20 cellular contexts compared by ENCODE assay signal in genomic region chrX:103418811-103419210, GRCh38. TPM values are rescaled to one million over a fixed set of nuclear protein-coding genes. Genes with fewer than 3 reads are reported as not detected.
A peak's percentile ranks its signal among the peaks of the same experiment; 100 is the strongest.
DNase-seq lines count a peak whose midpoint lies in the region; ATAC-seq and TF ChIP-seq lines count a peak whose summit lies in the region.
"Had no signal": no experiment of that assay in that cellular context is flagged by ENCODE, and none has a peak within 500 bp of the region (broad histone marks: within the 10 kb centered on the region; RNA-seq: fewer than 3 reads in every experiment).

No MANE protein-coding gene starts in this region.

- intact Hi-C loops in body of pancreas (cut with DNase I): no loop called here

- H3K27me3 ChIP-seq in body of pancreas: no peaks in the 10 kb centered on the region
- H3K27me3 ChIP-seq: BLaER1 had no signal

- H3K4me3 ChIP-seq in fibroblast of villous mesenchyme (ENCODE audit: low read depth, low read length): no peak overlapping the region
- H3K4me3 ChIP-seq in body of pancreas: no peak overlapping the region
- H3K4me3 ChIP-seq: BLaER1, GM12878 had no signal

- no peak for TF ChIP-seq POLR2A in body of pancreas (IDR thresholded peaks at IDR 0.05)

- no peak for TF ChIP-seq CTCF in HFFc6 (IDR thresholded peaks at IDR 0.05)
- TF ChIP-seq CTCF in fibroblast of villous mesenchyme (IDR thresholded peaks at IDR 0.05; ENCODE audit: insufficient read depth, low read depth, low read length): no peak
- no peak for TF ChIP-seq CTCF in body of pancreas (IDR thresholded peaks at IDR 0.05)

- no peak overlapping the region for H3K4me3 Mint-ChIP-seq in HFFc6
- H3K4me3 Mint-ChIP-seq: CD14-positive monocyte; CD4-positive, alpha-beta memory T cell had no signal

- no peaks in the 10 kb centered on the region for H3K27me3 Mint-ChIP-seq in HFFc6 (ENCODE audit: insufficient read depth)
- H3K27me3 Mint-ChIP-seq: CD4-positive, alpha-beta memory T cell had no signal

- DNase-seq in HFFc6 (no peak), amniotic epithelial cell (ENCODE audit: low read depth) (peak; percentile 73), fibroblast of peridontal ligament (ENCODE audit: extremely low read depth) (peak; percentile 68), fibroblast of villous mesenchyme (ENCODE audit: low read depth) (peak; percentile 67), body of pancreas (no peak), DMS153 treated with DMSO at 0.1 percent for 48 hours (lab: John Stamatoyannopoulos, UW; ENCODE audit: unreplicated experiment) (no peak)
- no peak for DNase-seq in activated CD4-positive, alpha-beta T cell treated with anti-CD3 and anti-CD28 coated beads, Interleukin-2, amount 50 U/mL, for 4 hours
- DNase-seq: ACHN; CD4-positive, alpha-beta memory T cell; DMS53; DND-41; EL; GM23248; HCEC 1CT had no signal

- H3K9me3 ChIP-seq in body of pancreas: no peaks in the 10 kb centered on the region
- H3K9me3 ChIP-seq: BLaER1 had no signal

- no peaks in the 10 kb centered on the region for H3K4me1 ChIP-seq in body of pancreas
- H3K4me1 ChIP-seq: BLaER1 had no signal

- H3K9me3 Mint-ChIP-seq in HFFc6: no peaks in the 10 kb centered on the region
- H3K9me3 Mint-ChIP-seq: CD14-positive monocyte had no signal

- H3K27ac Mint-ChIP-seq in HFFc6: peak overlapping the region; percentile 49; the same call in 1 of the 2 replicates
- H3K27ac Mint-ChIP-seq: CD14-positive monocyte; CD4-positive, alpha-beta memory T cell had no signal

- no peak overlapping the region for H3K27ac ChIP-seq in body of pancreas
- H3K27ac ChIP-seq: BLaER1, KMS-11 had no signal

- H3K4me1 Mint-ChIP-seq in HFFc6 (ENCODE audit: low read depth): peaks cover 24% of the 10 kb centered on the region

- no peaks in the 10 kb centered on the region for H3K36me3 ChIP-seq in body of pancreas (replicated peaks in 1 of 2; ENCODE audit: insufficient read depth in 1 of 2, low read depth in 2 of 2)
- H3K36me3 ChIP-seq: BLaER1 had no signal

- ATAC-seq in body of pancreas: no peak
- ATAC-seq in GM18909 (IDR thresholded peaks at IDR 0.05; ENCODE audit: poor library complexity, unreplicated experiment): no peak
- ATAC-seq: GM12878 had no signal

- H3K36me3 Mint-ChIP-seq in HFFc6 (ENCODE audit: low read depth): no peaks in the 10 kb centered on the region
- H3K36me3 Mint-ChIP-seq: CD14-positive monocyte; CD4-positive, alpha-beta memory T cell had no signal

RNA-seq across cellular contexts. Expression of gene BEX3, which starts 42.5 kb away (rescaled TPM):
- total RNA-seq in HFFc6 (2021; fragmentation: NEBNext Ultra II Directional; extraction: Animal tissue kit (Norgen Biotek cat#: 25700)): 100 to 1,000 TPM; 251 to 325 (median 291) TPM
- total RNA-seq in fibroblast of villous mesenchyme (208 and 255 TPM in 2 replicates), body of pancreas (10 to 100 TPM; 71.9 to 77.3 TPM)
- total RNA-seq: HT-29 had no signal

Comparison
In these comparisons a context has a peak if more than half of its experiments do, and no peak if none do; other contexts are left out.
1. DNase-seq: peak in amniotic epithelial cell (single experiment), fibroblast of peridontal ligament (single experiment) and fibroblast of villous mesenchyme (single experiment); none in HFFc6 (single experiment), activated CD4-positive, alpha-beta T cell treated with anti-CD3 and anti-CD28 coated beads, Interleukin-2, amount 50 U/mL, for 4 hours (0 of 2), body of pancreas (0 of 4) and DMS153 treated with DMSO at 0.1 percent for 48 hours (single experiment).